In genomic region chr4:127124919-127125318, GRCh38 we compare ENCODE assay signal across 14 cellular contexts.
A peak's percentile ranks its signal among the peaks of the same experiment; 100 is the strongest.
DNase-seq lines count a peak whose midpoint lies in the region; TF ChIP-seq lines count a peak whose summit lies in the region.
"Had no signal": no experiment of that assay in that cellular context is flagged by ENCODE, and none has a peak within 500 bp of the region (broad histone marks: within the 10 kb centered on the region; RNA-seq: fewer than 3 reads in every experiment).

No MANE protein-coding gene starts in this region.

- H3K9me3 ChIP-seq in GM23248 (ENCODE audit: low read depth) (no peaks in the 10 kb centered on the region), neural cell (ENCODE audit: low read length) (no peaks in the 10 kb centered on the region), colonic mucosa (no peaks in the 10 kb centered on the region)

- H4K20me1 ChIP-seq in GM23248 (ENCODE audit: insufficient read depth) (no peaks in the 10 kb centered on the region), neural cell (ENCODE audit: insufficient read depth) (no peaks in the 10 kb centered on the region)

- H3K36me3 ChIP-seq in GM23248 (ENCODE audit: low read depth) (no peaks in the 10 kb centered on the region), neural cell (ENCODE audit: insufficient read depth, low read length) (no peaks in the 10 kb centered on the region), colonic mucosa (no peaks in the 10 kb centered on the region)
- H3K36me3 ChIP-seq: neural progenitor cell had no signal

- H3K9ac ChIP-seq in GM23248 (no peak overlapping the region), neural cell (ENCODE audit: low read length) (no peak overlapping the region), colonic mucosa (ENCODE audit: low read depth in 2 of 2, low read length in 2 of 2) (no peak overlapping the region)
- H3K9ac ChIP-seq: neural progenitor cell had no signal

- H3K4me2 ChIP-seq in GM23248 (ENCODE audit: unreplicated experiment): no peak overlapping the region
- H3K4me2 ChIP-seq in neural cell (ENCODE audit: low read length): no peak overlapping the region
- H3K4me2 ChIP-seq: neural progenitor cell had no signal

- in situ Hi-C loops in GM23248 (cut with MboI): no loop called here

- TF ChIP-seq CTCF in neural cell (IDR thresholded peaks at IDR 0.05; ENCODE audit: poor library complexity, severe bottlenecking) (peak; percentile 64), colonic mucosa (IDR thresholded peaks at IDR 0.05) (no peak)

- H3K4me3 ChIP-seq in GM23248: no peak overlapping the region
- H3K4me3 ChIP-seq in neural cell (ENCODE audit: low read length): no peak overlapping the region
- H3K4me3 ChIP-seq in colonic mucosa: no peak overlapping the region
- H3K4me3 ChIP-seq: neural progenitor cell had no signal

- H3K27ac ChIP-seq in GM23248: no peak overlapping the region
- H3K27ac ChIP-seq in neural cell (ENCODE audit: low read length): no peak overlapping the region
- H3K27ac ChIP-seq in colonic mucosa: no peak overlapping the region
- H3K27ac ChIP-seq: neural progenitor cell had no signal

- no peaks in the 10 kb centered on the region for H3K4me1 ChIP-seq in GM23248 (ENCODE audit: insufficient read depth)
- H3K4me1 ChIP-seq in colonic mucosa: no peaks in the 10 kb centered on the region

- peak; percentile 40 for DNase-seq in GM23248
- DNase-seq in NCI-H2196 (lab: John Stamatoyannopoulos, UW; ENCODE audit: unreplicated experiment): peak; percentile 5
- peak; percentile 31 for DNase-seq in dedifferentiated amniotic fluid mesenchymal stem cell (ENCODE audit: extremely low spot score)
- no peak for DNase-seq in NOMO-1 treated with DMSO at 0.1 percent for 48 hours (lab: John Stamatoyannopoulos, UW; ENCODE audit: unreplicated experiment)
- DNase-seq in RPMI8226: no peak
- no peak for DNase-seq in NOMO-1 treated with dmso at 0.1 percent for 144 hours (lab: John Stamatoyannopoulos, UW; ENCODE audit: unreplicated experiment)
- no peak for DNase-seq in colonic mucosa
- DNase-seq: activated CD8-positive, alpha-beta memory T cell treated with anti-CD3 and anti-CD28 coated beads for 24 hours; effector memory CD4-positive, alpha-beta T cell; NCI-H510A; stimulated activated CD4-positive, alpha-beta T cell treated with anti-CD3 and anti-CD28 coated beads, Interleukin-15, amount 100 ng/mL, for 24 hours; T-helper 17 cell had no signal

- H3K79me2 ChIP-seq in GM23248 (ENCODE audit: insufficient read depth): no peaks in the 10 kb centered on the region
- H3K79me2 ChIP-seq in neural cell (replicated peaks; ENCODE audit: insufficient read depth, low read length): no peaks in the 10 kb centered on the region

- intact Hi-C loops in colonic mucosa (cut with DNase I): no loop called here

- H3K9me2 ChIP-seq in GM23248 (ENCODE audit: insufficient read depth) (no peaks in the 10 kb centered on the region), neural cell (ENCODE audit: insufficient read depth, low read length) (no peaks in the 10 kb centered on the region)

- no peak overlapping the region for H2AFZ ChIP-seq in GM23248
- H2AFZ ChIP-seq in neural cell (ENCODE audit: low read depth, low read length): no peak overlapping the region
- H2AFZ ChIP-seq: neural progenitor cell had no signal

- H3F3A ChIP-seq in GM23248 (ENCODE audit: insufficient read depth): no peaks in the 10 kb centered on the region
- H3F3A ChIP-seq in neural cell (ENCODE audit: insufficient read depth, low read length, poor library complexity, severe bottlenecking): no peaks in the 10 kb centered on the region

- H3K27me3 ChIP-seq in GM23248 (replicated peaks; ENCODE audit: insufficient read depth) (no peaks in the 10 kb centered on the region), neural cell (ENCODE audit: insufficient read depth, low read depth, low read length) (no peaks in the 10 kb centered on the region), colonic mucosa (no peaks in the 10 kb centered on the region)
- H3K27me3 ChIP-seq: neural progenitor cell had no signal

- peak; percentile 68 for TF ChIP-seq RAD21 in neural cell (conservative IDR thresholded peaks at IDR 0.05)

- TF ChIP-seq EP300 in neural cell (conservative IDR thresholded peaks at IDR 0.05; ENCODE audit: poor library complexity, severe bottlenecking): no peak

- WGBS in GM23248 (ENCODE audit: low coverage in 1 of 2, low lambda C conversion rate in 2 of 2, missing lambda C conversion rate in 2 of 2), 2 experiments: 82 to 92% methylated on average over 2 of the region's 2 CpGs

TF ChIP-seq in neural cell, 6 proteins besides CTCF, POLR2A, EP300 and RAD21:
- TF ChIP-seq TAF1 (IDR thresholded peaks at IDR 0.05; ENCODE audit: low read depth): no peak
- TF ChIP-seq SMC3 (conservative IDR thresholded peaks at IDR 0.05; ENCODE audit: poor library complexity): peak; percentile 68
- TF ChIP-seq MXI1 (conservative IDR thresholded peaks at IDR 0.05; ENCODE audit: poor library complexity, severe bottlenecking): no peak
- no peak for TF ChIP-seq REST (IDR thresholded peaks at IDR 0.05; ENCODE audit: borderline replicate concordance)
- no peak for TF ChIP-seq EZH2 (IDR thresholded peaks at IDR 0.05; ENCODE audit: borderline replicate concordance, insufficient read depth, low read length, poor library complexity, severe bottlenecking)
- no peak for TF ChIP-seq POLR2AphosphoS5 (IDR thresholded peaks at IDR 0.05)
TF ChIP-seq in neural cell: peak in this region for 1.

Comparison
In these comparisons a context has a peak if more than half of its experiments do, and no peak if none do; other contexts are left out.
1. DNase-seq: peak in GM23248 (single experiment), NCI-H2196 (single experiment) and dedifferentiated amniotic fluid mesenchymal stem cell (single experiment); none in NOMO-1 treated with DMSO at 0.1 percent for 48 hours (single experiment), RPMI8226 (single experiment), NOMO-1 treated with dmso at 0.1 percent for 144 hours (single experiment) and colonic mucosa (single experiment).